1 cellular context compared by ENCODE assay signal in genomic region chr3:124429129-124429815, GRCh38.
TF ChIP-seq lines count a peak whose summit lies in the region.

No MANE protein-coding gene starts in this region.

TF ChIP-seq in HepG2, 621 proteins besides CTCF, POLR2A, EP300 and RAD21 (continued from another document):
- no peak for TF ChIP-seq HMGXB3 (CRISPR knock-in tag; IDR thresholded peaks at IDR 0.05; ENCODE audit: borderline replicate concordance)
- TF ChIP-seq ZNF503 (CRISPR knock-in tag; IDR thresholded peaks at IDR 0.05): no peak
- TF ChIP-seq CREB3 (CRISPR knock-in tag; IDR thresholded peaks at IDR 0.05): no peak
- TF ChIP-seq ZNF598 (CRISPR knock-in tag; IDR thresholded peaks at IDR 0.05; ENCODE audit: borderline replicate concordance): no peak
- no peak for TF ChIP-seq HIC2 (CRISPR knock-in tag; IDR thresholded peaks at IDR 0.05; ENCODE audit: low read depth)
- TF ChIP-seq IKZF5 (CRISPR knock-in tag; IDR thresholded peaks at IDR 0.05): no peak
- no peak for TF ChIP-seq TERF1 (CRISPR knock-in tag; IDR thresholded peaks at IDR 0.05)
- TF ChIP-seq CC2D1A (CRISPR knock-in tag; IDR thresholded peaks at IDR 0.05): no peak
- no peak for TF ChIP-seq TFDP2 (CRISPR knock-in tag; IDR thresholded peaks at IDR 0.05)
- TF ChIP-seq ZFP1 (CRISPR knock-in tag; IDR thresholded peaks at IDR 0.05): no peak
- TF ChIP-seq ZIK1 (CRISPR knock-in tag; IDR thresholded peaks at IDR 0.05; ENCODE audit: borderline replicate concordance, low read depth): no peak
- no peak for TF ChIP-seq ZNF484 (CRISPR knock-in tag; IDR thresholded peaks at IDR 0.05; ENCODE audit: borderline replicate concordance, low read depth)
- TF ChIP-seq GTF2F1 (IDR thresholded peaks at IDR 0.05; ENCODE audit: low read length): no peak
- no peak for TF ChIP-seq THYN1 (CRISPR knock-in tag; IDR thresholded peaks at IDR 0.05; ENCODE audit: borderline replicate concordance, low read depth)
- no peak for TF ChIP-seq ZNF713 (CRISPR knock-in tag; IDR thresholded peaks at IDR 0.05)
- no peak for TF ChIP-seq THAP8 (CRISPR knock-in tag; IDR thresholded peaks at IDR 0.05; ENCODE audit: borderline replicate concordance)
